Comparison of ENCODE assay signal across 8 cellular contexts in the genomic region with DNA sequence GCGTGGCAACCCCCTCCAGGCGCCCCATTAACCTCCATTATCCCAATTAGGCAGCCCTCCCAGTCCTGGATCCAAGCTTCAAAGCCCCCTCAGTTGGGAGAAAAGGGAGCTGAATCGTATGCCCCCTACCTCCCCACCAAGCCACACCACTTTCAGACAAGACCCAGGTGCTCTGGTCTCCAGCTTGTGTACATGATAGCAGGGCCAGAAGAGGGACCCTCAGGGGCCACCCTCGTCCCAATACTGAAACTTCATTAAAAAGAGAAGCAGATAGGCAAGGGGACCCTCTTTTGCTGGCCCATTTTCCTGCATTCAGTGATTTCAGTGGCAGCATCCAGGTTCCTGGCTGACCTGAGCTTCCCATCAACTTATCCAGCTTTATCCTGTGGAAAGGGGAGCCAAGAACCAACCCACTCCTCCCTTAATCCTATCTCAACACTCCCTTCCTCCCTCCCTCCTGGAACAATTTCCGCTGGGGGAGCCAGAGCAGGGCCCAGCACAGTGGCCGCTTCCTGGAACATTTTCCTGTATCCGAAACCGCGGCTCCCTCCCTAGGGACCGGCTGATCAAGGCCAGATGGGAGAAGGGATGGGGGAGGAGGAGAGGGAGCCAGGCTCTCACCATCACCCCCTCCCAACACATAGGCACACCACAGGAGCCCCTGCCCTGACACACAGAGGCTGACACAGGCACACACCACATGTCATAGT. TPM values are rescaled to one million over a fixed set of nuclear protein-coding genes. Genes with fewer than 3 reads are reported as not detected.
DNase-seq lines count a peak whose midpoint lies in the region; ATAC-seq and TF ChIP-seq lines count a peak whose summit lies in the region.

No MANE protein-coding gene starts in this region.

- H3K4me3 ChIP-seq in astrocyte of the cerebellum (ENCODE audit: low read depth, low read length) = peak overlapping the region; percentile 38
- H3K4me3 ChIP-seq in left lung = peak overlapping the region; percentile 38 to 56
- H3K4me3 ChIP-seq in upper lobe of left lung = peak overlapping the region in 3 of 4 donors; percentile 65 to 70 (median 66)

- TF ChIP-seq POLR2A in upper lobe of left lung (IDR thresholded peaks at IDR 0.05) (no peak), erythroblast (IDR thresholded peaks at IDR 0.05; ENCODE audit: low read length) (no peak)

- ATAC-seq in left lung (peak; percentile 10), upper lobe of left lung (ENCODE audit: low FRiP score in 2 of 2) (peak in 1 of 2 donors; percentile 19), HG03469 (IDR thresholded peaks at IDR 0.05; ENCODE audit: unreplicated experiment) (no peak)

- H3K27me3 ChIP-seq in left lung (no peaks in the 10 kb centered on the region), upper lobe of left lung (no peaks in the 10 kb centered on the region)

- intact Hi-C loops in left lung (cut with DNase I) = no loop called here

- peaks cover 9 to 16% of the 10 kb centered on the region in 2 donors for H3K4me1 ChIP-seq in left lung
- H3K4me1 ChIP-seq in upper lobe of left lung = peaks cover 13 to 19% (median 18%) of the 10 kb centered on the region in 4 donors

- no peak overlapping the region for H3K27ac Mint-ChIP-seq in activated naive CD4-positive, alpha-beta T cell treated with anti-CD3 and anti-CD28 coated beads, Interleukin-2, amount 50 U/mL, for 24 hours

- H3K9me3 ChIP-seq in left lung = no peaks in the 10 kb centered on the region
- no peaks in the 10 kb centered on the region for H3K9me3 ChIP-seq in upper lobe of left lung

- DNase-seq in activated naive CD4-positive, alpha-beta T cell (lab: John Stamatoyannopoulos, UW) = no peak
- DNase-seq in astrocyte of the cerebellum (ENCODE audit: low read depth) (no peak), left lung (no peak), upper lobe of left lung (no peak), NCI-H2081 treated with DMSO at 0.1 percent for 48 hours (lab: John Stamatoyannopoulos, UW) (no peak), erythroblast (lab: John Stamatoyannopoulos, UW) (no peak)

- in situ Hi-C loops in astrocyte of the cerebellum (cut with HindIII; ENCODE audit: low sequenced_read_pairs) = loop anchor here (5.0 kb wide), 1 partner anchor 77 kb away; a partner anchor contains a TSS

- peak overlapping the region; percentile 70 to 76 for H3K27ac ChIP-seq in left lung
- peak overlapping the region; percentile 57 to 90 (median 78) for H3K27ac ChIP-seq in upper lobe of left lung

- H3K36me3 ChIP-seq in left lung (no peaks in the 10 kb centered on the region), upper lobe of left lung (no peaks in the 10 kb centered on the region)

- TF ChIP-seq CTCF in astrocyte of the cerebellum (IDR thresholded peaks at IDR 0.05; ENCODE audit: low read depth, low read length, missing control alignments) = no peak
- no peak for TF ChIP-seq CTCF in left lung (IDR thresholded peaks at IDR 0.05)
- peak in 1 of 6 experiments; percentile 21 for TF ChIP-seq CTCF in upper lobe of left lung (IDR thresholded peaks at IDR 0.05)

- peaks cover 22% of the 10 kb centered on the region for H3K4me1 Mint-ChIP-seq in activated naive CD4-positive, alpha-beta T cell treated with anti-CD3 and anti-CD28 coated beads, Interleukin-2, amount 50 U/mL, for 24 hours

- H3K36me3 Mint-ChIP-seq in activated naive CD4-positive, alpha-beta T cell treated with anti-CD3 and anti-CD28 coated beads, Interleukin-2, amount 50 U/mL, for 24 hours = no peaks in the 10 kb centered on the region

- 33 to 45% methylated on average over 3 to 10 of the region's 10 CpGs for WGBS in upper lobe of left lung, 2 donors

- peak overlapping the region; percentile 99 for H3K4me3 Mint-ChIP-seq in activated naive CD4-positive, alpha-beta T cell treated with anti-CD3 and anti-CD28 coated beads, Interleukin-2, amount 50 U/mL, for 24 hours

- TF ChIP-seq EP300 in upper lobe of left lung (IDR thresholded peaks at IDR 0.05) = no peak

- no peaks in the 10 kb centered on the region for H3K27me3 Mint-ChIP-seq in activated naive CD4-positive, alpha-beta T cell treated with anti-CD3 and anti-CD28 coated beads, Interleukin-2, amount 50 U/mL, for 24 hours

- H3K9me3 Mint-ChIP-seq in activated naive CD4-positive, alpha-beta T cell treated with anti-CD3 and anti-CD28 coated beads, Interleukin-2, amount 50 U/mL, for 24 hours = no peaks in the 10 kb centered on the region

RNA-seq across cellular contexts. Expression of a gene that starts 9.5 kb away (rescaled TPM):
- under 1 TPM in 1 of 2 donors, not detected in 1; 0.64 TPM for total RNA-seq in left lung
- not detected for total RNA-seq in upper lobe of left lung

RNA-seq across cellular contexts. Expression of a gene that starts 24.2 kb away (rescaled TPM):
- 10 to 100 TPM; 44.0 to 51.2 TPM for total RNA-seq in left lung
- 100 to 1,000 TPM in 1 of 6 donors, 10 to 100 TPM in 5; 27.2 to 138 (median 40.4) TPM for total RNA-seq in upper lobe of left lung

RNA-seq across cellular contexts. Expression of a gene that starts 34.3 kb away (rescaled TPM):
- total RNA-seq in left lung (10 to 100 TPM; 69.5 to 78.0 TPM), upper lobe of left lung (10 to 100 TPM; 46.6 to 82.2 (median 61.7) TPM)

RNA-seq across cellular contexts. Expression of a gene that starts 46.1 kb away (rescaled TPM):
- total RNA-seq in left lung (10 to 100 TPM; 27.7 to 45.2 TPM), upper lobe of left lung (10 to 100 TPM; 29.1 to 50.7 (median 34.8) TPM)

RNA-seq across cellular contexts. Expression of a gene that starts 50.3 kb away (rescaled TPM):
- total RNA-seq in left lung (100 to 1,000 TPM; 321 to 370 TPM), upper lobe of left lung (100 to 1,000 TPM; 374 to 580 (median 445) TPM)
